In genomic region chr20:51434556-51435256, GRCh38 we compare ENCODE assay signal across 12 cellular contexts.
DNase-seq lines count a peak whose midpoint lies in the region; ATAC-seq, FAIRE-seq and TF ChIP-seq lines count a peak whose summit lies in the region.
"Had no signal": no experiment of that assay in that cellular context is flagged by ENCODE, and none has a peak within 500 bp of the region (broad histone marks: within the 10 kb centered on the region; RNA-seq: fewer than 3 reads in every experiment).

No MANE protein-coding gene starts in this region.

- no peaks in the 10 kb centered on the region for H3K9me3 Mint-ChIP-seq in T-helper 2 cell treated with Interferon-gamma antibody and Interleukin-4, amounts not matched to agents 5 μg/mL and 100 μg/mL, for 36 hours

- H3K27me3 Mint-ChIP-seq in T-helper 2 cell treated with Interferon-gamma antibody and Interleukin-4, amounts not matched to agents 5 μg/mL and 100 μg/mL, for 36 hours (ENCODE audit: low read depth): no peaks in the 10 kb centered on the region

- DNase-seq in AG10803 (ENCODE audit: low read depth): peak; percentile 83
- DNase-seq in HTR-8/SVneo (ENCODE audit: insufficient read length, low spot score): no peak
- DNase-seq in amniotic epithelial cell (ENCODE audit: low read depth): peak; percentile 95
- peak; percentile 95 for DNase-seq in iris pigment epithelial cell (ENCODE audit: low read depth)
- no peak for DNase-seq in T-helper 2 cell treated with Interferon-gamma antibody and Interleukin-4, amounts not matched to agents 5 μg/mL and 100 μg/mL, for 36 hours (ENCODE audit: low spot score)
- DNase-seq in kidney glomerular epithelial cell (lab: John Stamatoyannopoulos, UW): no peak
- no peak for DNase-seq in globus pallidus (ENCODE audit: low spot score)
- DNase-seq: activated effector memory CD4-positive, alpha-beta T cell treated with Interleukin-2 at 50 U/mL for 16 hours; DND-41; effector CD8-positive, alpha-beta T cell; islet precursor cell had no signal

- H3K4me3 ChIP-seq in AG10803 (ENCODE audit: low read length): no peak overlapping the region

- H3K27ac Mint-ChIP-seq in T-helper 2 cell treated with Interferon-gamma antibody and Interleukin-4, amounts not matched to agents 5 μg/mL and 100 μg/mL, for 36 hours: no peak overlapping the region

- 0 out of 2 replicates have a peak, but pooled peaks have one; percentile 1 for TF ChIP-seq CTCF in AG10803 (conservative IDR thresholded peaks at IDR 0.05; ENCODE audit: low read length)

- H3K4me3 Mint-ChIP-seq in T-helper 2 cell treated with Interferon-gamma antibody and Interleukin-4, amounts not matched to agents 5 μg/mL and 100 μg/mL, for 36 hours: no peak overlapping the region

- FAIRE-seq in HTR-8/SVneo (lab: Jason Lieb, UNC): peak; percentile 88

- ATAC-seq in HG03159 (IDR thresholded peaks at IDR 0.05; ENCODE audit: unreplicated experiment): no peak

- H3K4me1 Mint-ChIP-seq in T-helper 2 cell treated with Interferon-gamma antibody and Interleukin-4, amounts not matched to agents 5 μg/mL and 100 μg/mL, for 36 hours (ENCODE audit: low read depth): peaks cover 27% of the 10 kb centered on the region

- H3K36me3 Mint-ChIP-seq in T-helper 2 cell treated with Interferon-gamma antibody and Interleukin-4, amounts not matched to agents 5 μg/mL and 100 μg/mL, for 36 hours (ENCODE audit: low read depth): peaks cover 73% of the 10 kb centered on the region

Comparison
In these comparisons a context has a peak if more than half of its experiments do, and no peak if none do; other contexts are left out.
1. DNase-seq: peak in AG10803 (single experiment), amniotic epithelial cell (single experiment) and iris pigment epithelial cell (single experiment); none in HTR-8/SVneo (single experiment), T-helper 2 cell treated with Interferon-gamma antibody and Interleukin-4, amounts not matched to agents 5 μg/mL and 100 μg/mL, for 36 hours (single experiment), kidney glomerular epithelial cell (single experiment) and globus pallidus (single experiment).